13 cellular contexts compared by ENCODE assay signal in genomic region chr1:96520542-96520941, GRCh38.
DNase-seq lines count a peak whose midpoint lies in the region; ATAC-seq, FAIRE-seq and TF ChIP-seq lines count a peak whose summit lies in the region.
"Had no signal": no experiment of that assay in that cellular context is flagged by ENCODE, and none has a peak within 500 bp of the region (broad histone marks: within the 10 kb centered on the region; RNA-seq: fewer than 3 reads in every experiment).

No MANE protein-coding gene starts in this region.

- peak; percentile 42 for FAIRE-seq in H1 (lab: Jason Lieb, UNC)
- FAIRE-seq: G401.6 had no signal

- H2BK5ac ChIP-seq in H1 (ENCODE audit: low read depth, low read length), result no peak overlapping the region

- no peak overlapping the region for H4K91ac ChIP-seq in H1 (replicated peaks; ENCODE audit: insufficient read length, low read length)

- H3K23me2 ChIP-seq in H1 (ENCODE audit: low read depth, low read length), result no peaks in the 10 kb centered on the region; the same call in 1 of the 2 replicates

- no peak overlapping the region for H3K23ac ChIP-seq in H1 (ENCODE audit: insufficient read length)

- H3K4me3 Mint-ChIP-seq in mesothelial cell of epicardium (no peak overlapping the region), type B pancreatic cell (peak overlapping the region; percentile 37)
- H3K4me3 Mint-ChIP-seq: CD4-positive, alpha-beta T cell had no signal

- H3K56ac ChIP-seq in H1 (replicated peaks; ENCODE audit: insufficient read length, low read depth, low read length), result no peak overlapping the region

- CTCF ChIA-PET in PC-9 (lab: Charles Lee), result no interaction called here
- CTCF ChIA-PET in H1 (lab: Charles Lee; ENCODE audit: partially characterized antibody), result interaction anchor here (1.9 kb wide), 1 partner anchor 284 kb away, joined by 4 read pairs; no protein-coding TSS in a partner anchor

- no peak overlapping the region for H3K9ac ChIP-seq in H1 (replicated peaks in 1 of 4; ENCODE audit: extremely low read depth in 1 of 4, low read depth in 3 of 4, low read length in 3 of 4)

- H3K4me3 ChIP-seq in PC-9, result no peak overlapping the region
- no peak overlapping the region; a peak in 1 of 8 replicates for H3K4me3 ChIP-seq in H1 (ENCODE audit: extremely low read depth in 1 of 4, insufficient read depth in 2 of 4, low read depth in 3 of 4, low read length in 4 of 4)
- H3K4me3 ChIP-seq in ovary, result no peak overlapping the region
- H3K4me3 ChIP-seq: smooth muscle cell had no signal

- H3K27me3 ChIP-seq in PC-9 (ENCODE audit: insufficient read depth, low read depth) (no peaks in the 10 kb centered on the region), H1 (replicated peaks in 1 of 4; ENCODE audit: control insufficient read depth in 3 of 4, extremely low read depth in 1 of 4, insufficient read depth in 3 of 4, low read length in 3 of 4) (no peaks in the 10 kb centered on the region; a peak in 1 of 7 replicates), ovary (no peaks in the 10 kb centered on the region)

- no peak for ATAC-seq in GM21367 (IDR thresholded peaks at IDR 0.05; ENCODE audit: unreplicated experiment)

- no peaks in the 10 kb centered on the region for H4K20me1 ChIP-seq in PC-9 (ENCODE audit: insufficient read depth)
- H4K20me1 ChIP-seq in H1 (replicated peaks in 1 of 2; ENCODE audit: control insufficient read depth in 1 of 2, insufficient read depth in 2 of 2, low read length in 2 of 2), result no peaks in the 10 kb centered on the region

- peaks cover 48% of the 10 kb centered on the region for H3K4me1 Mint-ChIP-seq in mesothelial cell of epicardium
- peaks cover 27% of the 10 kb centered on the region for H3K4me1 Mint-ChIP-seq in type B pancreatic cell (ENCODE audit: unreplicated experiment)

- H2AFZ ChIP-seq in PC-9 (0 out of 2 replicates have a peak overlapping the region, but pooled peaks have one; percentile 7), H1 (ENCODE audit: low read length) (no peak overlapping the region)

- H2BK120ac ChIP-seq in H1 (replicated peaks; ENCODE audit: low read depth, low read length), result no peak overlapping the region

- TF ChIP-seq EP300 in H1 (IDR thresholded peaks at IDR 0.05; ENCODE audit: borderline replicate concordance in 1 of 2, low read depth in 2 of 2, low read length in 2 of 2), result no peak
- TF ChIP-seq EP300 in ovary (IDR thresholded peaks at IDR 0.05), result no peak

- H3K9me3 Mint-ChIP-seq in mesothelial cell of epicardium (no peaks in the 10 kb centered on the region), type B pancreatic cell (no peaks in the 10 kb centered on the region)
- H3K9me3 Mint-ChIP-seq: CD4-positive, alpha-beta T cell had no signal

- H3K9me3 ChIP-seq in PC-9 (ENCODE audit: insufficient read depth, low read depth) (no peaks in the 10 kb centered on the region; the same call in 1 of the 2 replicates), H1 (ENCODE audit: insufficient read depth in 2 of 2, low read depth in 1 of 2, low read length in 1 of 2) (no peaks in the 10 kb centered on the region), ovary (no peaks in the 10 kb centered on the region)

- DNase-seq in PC-9 (no peak), H1 (ENCODE audit: low read depth in 1 of 2, low spot score in 2 of 2) (no peak), mesothelial cell of epicardium (ENCODE audit: low spot score in 2 of 2, unreplicated experiment in 2 of 2) (no peak), type B pancreatic cell (ENCODE audit: extremely low spot score, unreplicated experiment) (no peak), ovary (no peak), DMS53 treated with DMSO at 0.1 percent for 48 hours (lab: John Stamatoyannopoulos, UW; ENCODE audit: unreplicated experiment) (no peak)
- DNase-seq: CD4-positive, alpha-beta T cell; effector memory CD4-positive, alpha-beta T cell; NCI-H1436 treated with DMSO at 0.1 percent for 48 hours; NCI-H526 treated with DMSO at 0.1 percent for 48 hours had no signal

- H3K36me3 ChIP-seq in PC-9 (ENCODE audit: low read depth) (no peaks in the 10 kb centered on the region), H1 (ENCODE audit: control insufficient read depth in 2 of 4, insufficient read depth in 4 of 4, low read length in 3 of 4) (no peaks in the 10 kb centered on the region), ovary (no peaks in the 10 kb centered on the region)

- H3K9me2 ChIP-seq in PC-9 (ENCODE audit: insufficient read depth), result no peaks in the 10 kb centered on the region

- H3K79me2 ChIP-seq in PC-9 (ENCODE audit: low read depth) (no peaks in the 10 kb centered on the region), H1 (ENCODE audit: control insufficient read depth in 1 of 2, insufficient read depth in 2 of 2, low read length in 2 of 2) (no peaks in the 10 kb centered on the region)

- H2BK20ac ChIP-seq in H1 (ENCODE audit: low read length), result 0 out of 2 replicates have a peak overlapping the region, but pooled peaks have one; percentile 18

- no peak overlapping the region for H3K4ac ChIP-seq in H1 (replicated peaks; ENCODE audit: insufficient read length, low read depth, low read length)

- no peaks in the 10 kb centered on the region for H3K36me3 Mint-ChIP-seq in mesothelial cell of epicardium
- H3K36me3 Mint-ChIP-seq in type B pancreatic cell, result no peaks in the 10 kb centered on the region

- no peak overlapping the region for H4K5ac ChIP-seq in H1 (ENCODE audit: insufficient read length, low read depth, low read length)

- WGBS in H1 (ENCODE audit: extremely low coverage in 1 of 2, insufficient coverage in 1 of 2, insufficient read length in 1 of 2, insufficient replicate concordance in 2 of 2, low coverage in 1 of 2, low lambda C conversion rate in 2 of 2, missing lambda C conversion rate in 1 of 2), 2 experiments, result 13% methylated on average over 3 of the region's 3 CpGs; no CpG with 5 or more reads in 1 of the 2 experiments
- 2 to 9% (median 4%) methylated on average over 3 of the region's 3 CpGs for WGBS in ovary, 3 donors

- intact Hi-C loops in PC-9 (cut with micrococcal nuclease; ENCODE audit: unreplicated experiment) (no loop called here), ovary (cut with DNase I) (no loop called here)

- H3K27ac Mint-ChIP-seq in mesothelial cell of epicardium (peak overlapping the region; percentile 75), type B pancreatic cell (no peak overlapping the region)
- H3K27ac Mint-ChIP-seq: CD4-positive, alpha-beta T cell had no signal

- H3K18ac ChIP-seq in H1 (ENCODE audit: extremely low read depth, low read length), result peak overlapping the region; percentile 26; the same call in 1 of the 2 replicates

- H2BK15ac ChIP-seq in H1 (ENCODE audit: low read length), result no peak overlapping the region

- no peaks in the 10 kb centered on the region for H3K4me1 ChIP-seq in PC-9 (replicated peaks; ENCODE audit: insufficient read depth)
- peaks cover 12 to 30% (median 20%) of the 10 kb centered on the region in 4 experiments; a peak in 6 of 7 replicates for H3K4me1 ChIP-seq in H1 (replicated peaks in 1 of 4; ENCODE audit: control insufficient read depth in 3 of 4, insufficient read depth in 4 of 4, low read length in 3 of 4)
- no peaks in the 10 kb centered on the region for H3K4me1 ChIP-seq in ovary (ENCODE audit: insufficient read depth)

- H3F3A ChIP-seq in PC-9 (ENCODE audit: insufficient read depth, low read depth), result no peaks in the 10 kb centered on the region

- H3K79me1 ChIP-seq in H1 (ENCODE audit: low read depth, low read length), result no peaks in the 10 kb centered on the region

- TF ChIP-seq POLR2A in H1 (IDR thresholded peaks at IDR 0.05; ENCODE audit: control extremely low read depth in 1 of 2, low read depth in 2 of 2, low read length in 2 of 2), result no peak
- TF ChIP-seq POLR2A in ovary (IDR thresholded peaks at IDR 0.05), result no peak

- H2BK12ac ChIP-seq in H1 (ENCODE audit: low read depth, low read length), result peak overlapping the region; percentile 33; the same call in 1 of the 2 replicates

- POLR2A ChIA-PET in PC-9 (lab: Charles Lee; ENCODE audit: unreplicated experiment), result no interaction called here
- POLR2A ChIA-PET in H1 (lab: Charles Lee; ENCODE audit: partially characterized antibody), result no interaction called here

- no peak overlapping the region for H3K27ac ChIP-seq in PC-9
- no peak overlapping the region for H3K27ac ChIP-seq in H1 (ENCODE audit: low read depth, low read length)
- H3K27ac ChIP-seq in ovary, result no peak overlapping the region

- no peak for TF ChIP-seq RAD21 in H1 (IDR thresholded peaks at IDR 0.05 in 1 of 2, conservative IDR thresholded peaks at IDR 0.05 in 1 of 2; ENCODE audit: low read depth in 2 of 2, low read length in 2 of 2)

- H2AK5ac ChIP-seq in H1 (ENCODE audit: low read depth, low read length), result no peak overlapping the region

- H3K27me3 Mint-ChIP-seq in mesothelial cell of epicardium (ENCODE audit: low read depth) (no peaks in the 10 kb centered on the region), type B pancreatic cell (no peaks in the 10 kb centered on the region)
- H3K27me3 Mint-ChIP-seq: CD4-positive, alpha-beta T cell had no signal

- no peak overlapping the region for H3K14ac ChIP-seq in H1 (ENCODE audit: insufficient read length)

- no TSS peak for BruUV-seq in PC-9 (replicated peaks; lab: Mats Ljungman, UMichigan)

- TF ChIP-seq CTCF in PC-9 (conservative IDR thresholded peaks at IDR 0.05) (no peak), H1 (IDR thresholded peaks at IDR 0.05; ENCODE audit: control extremely low read depth in 1 of 3, insufficient read depth in 1 of 3, low read depth in 1 of 3, low read length in 3 of 3) (no peak), mesothelial cell of epicardium (IDR thresholded peaks at IDR 0.05; ENCODE audit: unreplicated experiment) (no peak), type B pancreatic cell (conservative IDR thresholded peaks at IDR 0.05) (no peak), ovary (IDR thresholded peaks at IDR 0.05) (no peak)

- H3K4me2 ChIP-seq in PC-9, result no peak overlapping the region
- peak overlapping the region in 1 of 2 experiments; percentile 3; a peak in 1 of 4 replicates for H3K4me2 ChIP-seq in H1 (ENCODE audit: insufficient read depth in 1 of 2, low read depth in 2 of 2, low read length in 2 of 2)
- H3K4me2 ChIP-seq: smooth muscle cell had no signal

- H4K8ac ChIP-seq in H1 (ENCODE audit: extremely low read depth, insufficient read depth, low read length), result no peak overlapping the region

TF ChIP-seq in H1, 55 proteins besides CTCF, POLR2A, EP300 and RAD21 (continues in another document):
- TF ChIP-seq JUN (IDR thresholded peaks at IDR 0.05; ENCODE audit: low read depth, low read length) (no peak), TAF7 (optimal IDR thresholded peaks at IDR 0.05; ENCODE audit: borderline replicate concordance, low read depth, low read length) (no peak), TAF1 (IDR thresholded peaks at IDR 0.05; ENCODE audit: low read depth, low read length) (no peak), BCL11A (IDR thresholded peaks at IDR 0.05; ENCODE audit: low read depth in 2 of 2, low read length in 2 of 2) (no peak), CEBPB (IDR thresholded peaks at IDR 0.05; ENCODE audit: low read depth, low read length) (no peak), POU5F1 (IDR thresholded peaks at IDR 0.05; ENCODE audit: low read depth, low read length) (no peak), SIN3A (conservative IDR thresholded peaks at IDR 0.05 in 1 of 2, IDR thresholded peaks at IDR 0.05 in 1 of 2; ENCODE audit: low read depth in 1 of 2, low read length in 2 of 2) (no peak), CBX5 (IDR thresholded peaks at IDR 0.05; ENCODE audit: low read depth, low read length) (no peak), PHF8 (conservative IDR thresholded peaks at IDR 0.05; ENCODE audit: low read depth, low read length) (no peak), ASH2L (IDR thresholded peaks at IDR 0.05; ENCODE audit: low read length) (no peak)
